Comparison of ENCODE assay signal across 18 cellular contexts in genomic region chr17:1512351-1512750, GRCh38. TPM values are rescaled to one million over a fixed set of nuclear protein-coding genes. Genes with fewer than 3 reads are reported as not detected.
DNase-seq lines count a peak whose midpoint lies in the region; ATAC-seq, FAIRE-seq and TF ChIP-seq lines count a peak whose summit lies in the region.
"Had no signal": no experiment of that assay in that cellular context is flagged by ENCODE, and none has a peak within 500 bp of the region (broad histone marks: within the 10 kb centered on the region; RNA-seq: fewer than 3 reads in every experiment).

No MANE protein-coding gene starts in this region.

- no peak for DNase-seq in IMR-90
- DNase-seq in bronchial epithelial cell (ENCODE audit: low read depth) = peak; percentile 76
- no peak for DNase-seq in H4 (ENCODE audit: low spot score)
- DNase-seq in activated naive CD4-positive, alpha-beta T cell treated with anti-CD3 and anti-CD28 coated beads for 36 hours = no peak
- DNase-seq in hepatic stellate cell (ENCODE audit: low spot score) = no peak
- DNase-seq: Caco-2; GDM1; NCI-H1930; NCI-H526 treated with DMSO at 0.1 percent for 48 hours; PC-9; stimulated activated CD4-positive, alpha-beta T cell treated with anti-CD3 and anti-CD28 coated beads, Interleukin-4, amount 100 ng/mL, for 4 hours; T-cell had no signal

- H4K20me1 ChIP-seq in IMR-90 (ENCODE audit: insufficient read depth, low read length) = peaks cover 8% of the 10 kb centered on the region

- no peak overlapping the region for H2BK20ac ChIP-seq in IMR-90 (ENCODE audit: low read depth, low read length)

- TF ChIP-seq POLR2A in IMR-90 (IDR thresholded peaks at IDR 0.05; ENCODE audit: low read depth, low read length) = no peak

- H4K8ac ChIP-seq in IMR-90 (ENCODE audit: low read depth in 2 of 2, low read length in 2 of 2) = no peak overlapping the region

- no peak overlapping the region for H2BK5ac ChIP-seq in IMR-90 (ENCODE audit: low read depth, low read length, poor library complexity, severe bottlenecking)

- BruUV-seq in IMR-90 (replicated peaks; lab: Mats Ljungman, UMichigan) = no TSS peak

- no peak overlapping the region for H3K27ac Mint-ChIP-seq in activated naive CD4-positive, alpha-beta T cell treated with anti-CD3 and anti-CD28 coated beads for 36 hours
- H3K27ac Mint-ChIP-seq: activated naive CD4-positive, alpha-beta T cell treated with anti-CD3 and anti-CD28 coated beads, Interleukin-2, amount 50 U/mL, for 24 hours; T-cell; WTC11 had no signal

- dilution Hi-C loops in IMR-90 (cut with HindIII; ENCODE audit: low sequenced_read_pairs, unreplicated experiment) = no loop called here

- no peak for TF ChIP-seq CTCF in IMR-90 (conservative IDR thresholded peaks at IDR 0.05; ENCODE audit: low read depth, low read length)
- no peak for TF ChIP-seq CTCF in bronchial epithelial cell (IDR thresholded peaks at IDR 0.05; ENCODE audit: insufficient read depth, low read length, severe bottlenecking)

- no peaks in the 10 kb centered on the region for H3K27me3 Mint-ChIP-seq in activated naive CD4-positive, alpha-beta T cell treated with anti-CD3 and anti-CD28 coated beads for 36 hours (ENCODE audit: low read depth)
- H3K27me3 Mint-ChIP-seq: activated naive CD4-positive, alpha-beta T cell treated with anti-CD3 and anti-CD28 coated beads, Interleukin-2, amount 50 U/mL, for 24 hours; T-cell had no signal

- in situ Hi-C loops in IMR-90 (cut with MboI; ENCODE audit: low sequenced_read_pairs) = loop anchor here (10.0 kb wide), 1 partner anchor 148 kb away; no protein-coding TSS in a partner anchor

- H2BK15ac ChIP-seq in IMR-90 (ENCODE audit: low read depth, low read length) = no peak overlapping the region

- H3K27me3 ChIP-seq in IMR-90 (ENCODE audit: control insufficient read depth, insufficient read depth, low read length) = no peaks in the 10 kb centered on the region
- no peaks in the 10 kb centered on the region for H3K27me3 ChIP-seq in bronchial epithelial cell (ENCODE audit: control insufficient read depth, insufficient read depth, low read length)
- no peaks in the 10 kb centered on the region for H3K27me3 ChIP-seq in layer of hippocampus (ENCODE audit: control insufficient read depth, insufficient read depth, low read length)
- no peaks in the 10 kb centered on the region for H3K27me3 ChIP-seq in skeletal muscle tissue (ENCODE audit: control insufficient read depth in 3 of 3, insufficient read depth in 3 of 3, low read length in 3 of 3)

- H2AFZ ChIP-seq in IMR-90 (replicated peaks; ENCODE audit: low read length, poor library complexity) = no peak overlapping the region
- H2AFZ ChIP-seq: PC-9 had no signal

- no peak overlapping the region for H3K14ac ChIP-seq in IMR-90 (replicated peaks; ENCODE audit: low read depth, low read length)

- H4K91ac ChIP-seq in IMR-90 (ENCODE audit: insufficient read depth, low read depth, low read length) = no peak overlapping the region

- no peak overlapping the region for H2AK5ac ChIP-seq in IMR-90 (ENCODE audit: low read depth, low read length)

- CTCF ChIA-PET in IMR-90 (lab: Yijun Ruan, JAX) = no interaction called here
- CTCF ChIA-PET in activated naive CD4-positive, alpha-beta T cell treated with anti-CD3 and anti-CD28 coated beads for 36 hours (lab: Charles Lee) = interaction anchor here (1.9 kb wide), 1 partner anchor 147 kb away, joined by 6 read pairs; no protein-coding TSS in a partner anchor

- H4K5ac ChIP-seq in IMR-90 (ENCODE audit: low read depth, low read length) = no peak overlapping the region

- H3K4me1 ChIP-seq in IMR-90 (ENCODE audit: control insufficient read depth, insufficient read depth, low read length) (peaks cover 3% of the 10 kb centered on the region), skeletal muscle tissue (ENCODE audit: control insufficient read depth in 3 of 3, insufficient read depth in 3 of 3, low read length in 3 of 3) (peaks cover 44 to 55% (median 52%) of the 10 kb centered on the region in 3 donors)

- H3K23ac ChIP-seq in IMR-90 (ENCODE audit: low read depth, low read length) = 0 out of 2 replicates have a peak overlapping the region, but pooled peaks have one; percentile 35

- H3K9me3 Mint-ChIP-seq in activated naive CD4-positive, alpha-beta T cell treated with anti-CD3 and anti-CD28 coated beads for 36 hours = no peaks in the 10 kb centered on the region
- H3K9me3 Mint-ChIP-seq: activated naive CD4-positive, alpha-beta T cell treated with anti-CD3 and anti-CD28 coated beads, Interleukin-2, amount 50 U/mL, for 24 hours; stimulated activated effector memory CD8-positive, alpha-beta T cell treated with anti-CD3 and anti-CD28 coated beads, Interleukin-12 subunit alpha, Interleukin-12 subunit beta, amount 100 ng/mL, for 72 hours; T-cell; WTC11 had no signal

- H3K18ac ChIP-seq in IMR-90 (ENCODE audit: low read depth, low read length) = no peak overlapping the region

- H3K27ac ChIP-seq in IMR-90 (ENCODE audit: insufficient read depth, low read length) (no peak overlapping the region), layer of hippocampus (ENCODE audit: low read depth, low read length) (peak overlapping the region; percentile 81), skeletal muscle tissue (ENCODE audit: low read depth, low read length) (peak overlapping the region; percentile 62)
- H3K27ac ChIP-seq: PC-9 had no signal

- peaks cover 3 to 44% of the 10 kb centered on the region in 2 experiments for H3K79me1 ChIP-seq in IMR-90 (ENCODE audit: low read depth in 1 of 2, low read length in 2 of 2)

- POLR2A ChIA-PET in IMR-90 (lab: Charles Lee; ENCODE audit: unreplicated experiment) = no interaction called here

- H3K36me3 ChIP-seq in IMR-90 (ENCODE audit: control insufficient read depth, insufficient read depth, low read length) (peaks cover 22% of the 10 kb centered on the region), bronchial epithelial cell (ENCODE audit: control insufficient read depth, insufficient read depth, low read length) (peaks cover 9% of the 10 kb centered on the region), skeletal muscle tissue (ENCODE audit: control insufficient read depth in 3 of 3, insufficient read depth in 3 of 3, low read length in 3 of 3) (peaks cover 26 to 28% (median 27%) of the 10 kb centered on the region in 3 donors)

- no peak overlapping the region for H2BK120ac ChIP-seq in IMR-90 (ENCODE audit: low read depth, low read length)

- peak overlapping the region; percentile 81 for H2AK9ac ChIP-seq in IMR-90 (replicated peaks; ENCODE audit: low read depth, low read length, poor library complexity)

- no peak for ATAC-seq in IMR-90 (ENCODE audit: low read depth)
- no peak for ATAC-seq in GM21526 (IDR thresholded peaks at IDR 0.05; ENCODE audit: low FRiP score, unreplicated experiment)
- ATAC-seq: stimulated activated effector memory CD8-positive, alpha-beta T cell treated with anti-CD3 and anti-CD28 coated beads, Interleukin-12 subunit alpha, Interleukin-12 subunit beta, amount 100 ng/mL, for 72 hours; T-cell; WTC11 had no signal

- TF ChIP-seq RAD21 in IMR-90 (IDR thresholded peaks at IDR 0.05; ENCODE audit: low read length) = no peak

- no CpG with 5 or more reads among the region's 2 CpGs for WGBS in IMR-90 (ENCODE audit: extremely low coverage in 2 of 2, insufficient read length in 1 of 2), 2 experiments

- no peak for FAIRE-seq in bronchial epithelial cell (lab: Jason Lieb, UNC)

- peaks cover 6% of the 10 kb centered on the region for H3K36me3 Mint-ChIP-seq in activated naive CD4-positive, alpha-beta T cell treated with anti-CD3 and anti-CD28 coated beads for 36 hours (ENCODE audit: low read depth)
- H3K36me3 Mint-ChIP-seq: WTC11 had no signal

- no peak overlapping the region for H3K4me3 Mint-ChIP-seq in activated naive CD4-positive, alpha-beta T cell treated with anti-CD3 and anti-CD28 coated beads for 36 hours
- H3K4me3 Mint-ChIP-seq: activated naive CD4-positive, alpha-beta T cell treated with anti-CD3 and anti-CD28 coated beads, Interleukin-2, amount 50 U/mL, for 24 hours; stimulated activated effector memory CD8-positive, alpha-beta T cell treated with anti-CD3 and anti-CD28 coated beads, Interleukin-12 subunit alpha, Interleukin-12 subunit beta, amount 100 ng/mL, for 72 hours; WTC11 had no signal

- H3K9ac ChIP-seq in IMR-90 (ENCODE audit: low read depth, low read length) (no peak overlapping the region), skeletal muscle tissue (ENCODE audit: low read depth in 1 of 3, low read length in 3 of 3) (peak overlapping the region in 2 of 3 donors; percentile 39 to 64)

- no peak overlapping the region for H3K4ac ChIP-seq in IMR-90 (ENCODE audit: low read depth, low read length)

- H3K56ac ChIP-seq in IMR-90 (ENCODE audit: extremely low read depth, insufficient read depth, low read length) = no peak overlapping the region

- no peak overlapping the region for H3K4me2 ChIP-seq in IMR-90 (ENCODE audit: low read depth, low read length)
- H3K4me2 ChIP-seq: PC-9 had no signal

- H3K9me3 ChIP-seq in IMR-90 (ENCODE audit: control insufficient read depth, insufficient read depth, low read length) (no peaks in the 10 kb centered on the region), skeletal muscle tissue (ENCODE audit: control insufficient read depth in 3 of 3, low read length in 3 of 3) (no peaks in the 10 kb centered on the region)
- H3K9me3 ChIP-seq: Caco-2 had no signal

- intact Hi-C loops in IMR-90 (cut with micrococcal nuclease) = no loop called here
- intact Hi-C loops in activated naive CD4-positive, alpha-beta T cell treated with anti-CD3 and anti-CD28 coated beads for 36 hours (cut with micrococcal nuclease) = no loop called here

- H3K4me1 Mint-ChIP-seq in activated naive CD4-positive, alpha-beta T cell treated with anti-CD3 and anti-CD28 coated beads for 36 hours (ENCODE audit: low read depth) = peaks cover 16% of the 10 kb centered on the region

- no peaks in the 10 kb centered on the region for H3K9me1 ChIP-seq in IMR-90 (ENCODE audit: insufficient read depth, low read length)

- H3K4me3 ChIP-seq in IMR-90 (ENCODE audit: insufficient read depth, low read depth, low read length) (no peak overlapping the region), bronchial epithelial cell (ENCODE audit: low read depth, low read length) (no peak overlapping the region), skeletal muscle tissue (ENCODE audit: low read length in 3 of 3) (no peak overlapping the region)
- H3K4me3 ChIP-seq: PC-9 had no signal

RNA-seq across cellular contexts. Expression of gene INPP5K, which starts 4.1 kb away (rescaled TPM):
- total RNA-seq in IMR-90 (2012; rRNA removed) (16.4 and 17.4 TPM in 2 replicates), bronchial epithelial cell (20.1 and 31.6 TPM in 2 replicates), skeletal muscle tissue (23.0 TPM)
- 14.2 and 14.9 TPM in 2 replicates for polyA plus RNA-seq in IMR-90 (2012; rRNA removed)
- 12.5 and 16.8 TPM in 2 replicates for polyA plus RNA-seq in IMR-90 (2012; cell fraction: cytosol; rRNA removed)
- 43.0 and 43.3 TPM in 2 replicates for polyA plus RNA-seq in IMR-90 (2012; cell fraction: nucleus; rRNA removed; ENCODE audit: low replicate concordance)
- total RNA-seq in H4 (2014; rRNA removed; shearing (Covaris generic)) = 34.1 and 47.0 TPM in 2 replicates
- total RNA-seq in activated naive CD4-positive, alpha-beta T cell treated with anti-CD3 and anti-CD28 coated beads for 36 hours = 10 to 100 TPM; 17.1 to 18.2 TPM

RNA-seq across cellular contexts. Expression of gene MYO1C, which starts 19.9 kb away (rescaled TPM):
- 174 and 196 TPM in 2 replicates for total RNA-seq in IMR-90 (2012; rRNA removed)
- polyA plus RNA-seq in IMR-90 (2012; rRNA removed) = 162 and 188 TPM in 2 replicates
- polyA plus RNA-seq in IMR-90 (2012; cell fraction: cytosol; rRNA removed) = 98.5 and 136 TPM in 2 replicates
- 327 and 394 TPM in 2 replicates for polyA plus RNA-seq in IMR-90 (2012; cell fraction: nucleus; rRNA removed; ENCODE audit: low replicate concordance)
- total RNA-seq in bronchial epithelial cell = 80.3 and 90.5 TPM in 2 replicates
- total RNA-seq in skeletal muscle tissue = 69.4 TPM
- 53.1 and 53.4 TPM in 2 replicates for total RNA-seq in H4 (2014; rRNA removed; shearing (Covaris generic))
- 10 to 100 TPM; 14.6 to 14.7 TPM for total RNA-seq in activated naive CD4-positive, alpha-beta T cell treated with anti-CD3 and anti-CD28 coated beads for 36 hours

RNA-seq across cellular contexts. Expression of gene PITPNA, which starts 50.2 kb away (rescaled TPM):
- total RNA-seq in IMR-90 (2012; rRNA removed) (19.2 and 25.8 TPM in 2 replicates), bronchial epithelial cell (21.1 and 25.7 TPM in 2 replicates), skeletal muscle tissue (11.0 TPM)
- polyA plus RNA-seq in IMR-90 (2012; rRNA removed) = 33.1 and 40.1 TPM in 2 replicates
- 17.9 and 28.0 TPM in 2 replicates for polyA plus RNA-seq in IMR-90 (2012; cell fraction: cytosol; rRNA removed)
- 15.2 and 50.9 TPM in 2 replicates for polyA plus RNA-seq in IMR-90 (2012; cell fraction: nucleus; rRNA removed; ENCODE audit: low replicate concordance)
- 21.8 and 30.5 TPM in 2 replicates for total RNA-seq in H4 (2014; rRNA removed; shearing (Covaris generic))
- total RNA-seq in activated naive CD4-positive, alpha-beta T cell treated with anti-CD3 and anti-CD28 coated beads for 36 hours = 10 to 100 TPM; 23.4 to 26.6 TPM

RNA-seq across cellular contexts. Expression of gene CRK, which starts 56.3 kb away (rescaled TPM):
- total RNA-seq in IMR-90 (2012; rRNA removed) (100 and 123 TPM in 2 replicates), bronchial epithelial cell (131 and 152 TPM in 2 replicates), skeletal muscle tissue (42.8 TPM)
- polyA plus RNA-seq in IMR-90 (2012; rRNA removed) = 48.5 and 57.6 TPM in 2 replicates
- 21.4 and 31.0 TPM in 2 replicates for polyA plus RNA-seq in IMR-90 (2012; cell fraction: cytosol; rRNA removed)
- polyA plus RNA-seq in IMR-90 (2012; cell fraction: nucleus; rRNA removed; ENCODE audit: low replicate concordance) = 8.5 and 27.3 TPM in 2 replicates
- 70.9 and 80.5 TPM in 2 replicates for total RNA-seq in H4 (2014; rRNA removed; shearing (Covaris generic))
- total RNA-seq in activated naive CD4-positive, alpha-beta T cell treated with anti-CD3 and anti-CD28 coated beads for 36 hours = 10 to 100 TPM; 10.6 to 14.1 TPM
